8 cellular contexts compared by ENCODE assay signal in genomic region chr3:125374996-125375941, GRCh38.
A peak's percentile ranks its signal among the peaks of the same experiment; 100 is the strongest.
DNase-seq lines count a peak whose midpoint lies in the region; ATAC-seq and TF ChIP-seq lines count a peak whose summit lies in the region.

TSS of gene ZNF148 (minus strand) at chr3:125375325. CDS start at chr3:125313640, 61,685 bp downstream.

- peak; percentile 84 for ATAC-seq in GM18909 (IDR thresholded peaks at IDR 0.05; ENCODE audit: poor library complexity, unreplicated experiment)
- peak; percentile 92 for ATAC-seq in HG03175 (IDR thresholded peaks at IDR 0.05; ENCODE audit: unreplicated experiment)

- CTCF ChIA-PET in AG04449 (lab: Yijun Ruan, JAX) = no interaction called here

- H3K4me3 ChIP-seq in AG04449 (ENCODE audit: low read depth, low read length) = peak within 1 kb of the TSS; percentile 96

- POLR2A ChIA-PET in AG04449 (lab: Yijun Ruan, JAX) = interaction anchor here (0.5 to 1.1 kb wide), 6 partner anchors 26 to 442 kb away, joined by 3 to 6 read pairs (median 3); no protein-coding TSS in a partner anchor

- peak; percentile 15 for TF ChIP-seq CTCF in AG04449 (IDR thresholded peaks at IDR 0.05; ENCODE audit: insufficient read depth, low read length, missing control alignments)

- no peak for DNase-seq in AG04449 (ENCODE audit: low read depth, low spot score)
- peak; percentile 80 to 91 for DNase-seq in NCI-H446 (lab: John Stamatoyannopoulos, UW)
- peak; percentile 79 for DNase-seq in activated CD4-positive, CD25-positive, alpha-beta regulatory T cell treated with anti-CD3 and anti-CD28 coated beads, Interleukin-2, amount 50 U/mL, for 16 hours (ENCODE audit: low read depth, low spot score)
- peak; percentile 89 for DNase-seq in central memory CD4-positive, alpha-beta T cell
- peak; percentile 91 for DNase-seq in iris pigment epithelial cell (ENCODE audit: low read depth)
- DNase-seq in stimulated activated CD4-positive, alpha-beta T cell treated with anti-CD3 and anti-CD28 coated beads, Interleukin-12 subunit alpha, Interleukin-12 subunit beta, amount 100 ng/mL, for 24 hours (ENCODE audit: low read depth in 2 of 2) = peak; percentile 81 to 87
